Comparison of ENCODE assay signal across 9 cellular contexts in the genomic region with DNA sequence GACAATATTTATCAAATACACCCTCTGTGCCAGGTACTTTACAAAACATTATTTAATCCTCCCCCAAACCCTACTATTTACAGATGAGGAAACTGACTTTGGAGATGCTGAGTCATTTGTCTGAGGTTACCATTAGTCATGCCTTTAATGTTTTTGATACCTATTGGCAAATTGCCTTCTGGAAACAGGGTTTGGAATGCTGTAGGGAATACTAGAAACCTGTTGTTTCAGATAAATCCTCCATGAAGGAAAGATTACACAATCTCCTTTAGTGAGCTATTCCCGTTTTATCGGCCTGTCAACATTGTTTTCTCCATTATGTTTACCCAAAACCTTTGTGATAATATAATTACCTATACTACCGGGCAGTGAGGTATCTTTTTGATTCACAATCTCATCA.
DNase-seq lines count a peak whose midpoint lies in the region; ATAC-seq and TF ChIP-seq lines count a peak whose summit lies in the region.
"Had no signal": no experiment of that assay in that cellular context is flagged by ENCODE, and none has a peak within 500 bp of the region (broad histone marks: within the 10 kb centered on the region; RNA-seq: fewer than 3 reads in every experiment).

No MANE protein-coding gene starts in this region.

- TF ChIP-seq CTCF in lower lobe of right lung (IDR thresholded peaks at IDR 0.05) = no peak
- TF ChIP-seq CTCF in nephron progenitor cell (IDR thresholded peaks at IDR 0.05) = no peak
- no peak for TF ChIP-seq CTCF in MM.1S (IDR thresholded peaks at IDR 0.05; ENCODE audit: low read length)
- TF ChIP-seq CTCF in H9 (conservative IDR thresholded peaks at IDR 0.05) = no peak

- H3F3A ChIP-seq in MM.1S (ENCODE audit: insufficient read depth, low read length) = no peaks in the 10 kb centered on the region

- H3K23ac ChIP-seq in H9 (ENCODE audit: insufficient read length, low read depth, low read length) = no peak overlapping the region

- H3K27ac ChIP-seq in lower lobe of right lung (no peak overlapping the region), MM.1S (ENCODE audit: low read length) (no peak overlapping the region), H9 (ENCODE audit: insufficient read length, low read depth, low read length) (no peak overlapping the region)
- H3K27ac ChIP-seq: cardiac muscle cell had no signal

- H4K91ac ChIP-seq in H9 (ENCODE audit: insufficient read length, low read depth, low read length) = no peak overlapping the region

- no peak overlapping the region for H2BK5ac ChIP-seq in H9 (ENCODE audit: insufficient read length, low read length)

- H3K4ac ChIP-seq in H9 (ENCODE audit: low read depth, low read length) = no peak overlapping the region

- H3K79me2 ChIP-seq in MM.1S (ENCODE audit: low read length) (no peaks in the 10 kb centered on the region), H9 (ENCODE audit: insufficient read depth, low read length) (no peaks in the 10 kb centered on the region)

- H3K14ac ChIP-seq in H9 (ENCODE audit: insufficient read depth, low read length) = no peak overlapping the region

- H3K27me3 ChIP-seq in lower lobe of right lung (ENCODE audit: low read depth) (no peaks in the 10 kb centered on the region), MM.1S (replicated peaks; ENCODE audit: insufficient read depth, low read length) (no peaks in the 10 kb centered on the region), H9 (ENCODE audit: insufficient read depth, low read length) (no peaks in the 10 kb centered on the region)
- H3K27me3 ChIP-seq: cardiac muscle cell had no signal

- H2AFZ ChIP-seq in MM.1S (ENCODE audit: low read length) (no peak overlapping the region), H9 (ENCODE audit: low read length) (no peak overlapping the region)

- H3K4me1 ChIP-seq in lower lobe of right lung (peaks cover 21% of the 10 kb centered on the region), MM.1S (ENCODE audit: low read length) (no peaks in the 10 kb centered on the region), H9 (ENCODE audit: insufficient read depth, low read length) (peaks cover 7% of the 10 kb centered on the region)

- H3K9me3 Mint-ChIP-seq in nephron progenitor cell (no peaks in the 10 kb centered on the region), H9 (no peaks in the 10 kb centered on the region)

- no peak overlapping the region for H2BK15ac ChIP-seq in H9 (ENCODE audit: low read depth, low read length)

- no peak overlapping the region for H2BK120ac ChIP-seq in H9 (ENCODE audit: low read depth, low read length, poor library complexity, severe bottlenecking)

- H2BK12ac ChIP-seq in H9 (ENCODE audit: insufficient read length, low read depth, low read length) = no peak overlapping the region

- H3K9ac ChIP-seq in MM.1S (ENCODE audit: low read length) = no peak overlapping the region
- no peak overlapping the region for H3K9ac ChIP-seq in H9 (ENCODE audit: extremely low read depth, insufficient read length, low read length)

- H3K4me3 ChIP-seq in lower lobe of right lung (no peak overlapping the region), MM.1S (ENCODE audit: low read length) (no peak overlapping the region)
- H3K4me3 ChIP-seq: cardiac muscle cell had no signal

- peak; percentile 29 to 86 for ATAC-seq in lower lobe of right lung
- ATAC-seq in HG03342 (IDR thresholded peaks at IDR 0.05; ENCODE audit: unreplicated experiment) = no peak

- H3K9me3 ChIP-seq in lower lobe of right lung (no peaks in the 10 kb centered on the region), MM.1S (replicated peaks; ENCODE audit: insufficient read depth, low read length) (no peaks in the 10 kb centered on the region), H9 (ENCODE audit: control insufficient read depth, low read depth, low read length) (no peaks in the 10 kb centered on the region)

- H3K4me3 Mint-ChIP-seq in nephron progenitor cell (no peak overlapping the region), H9 (no peak overlapping the region)

- H4K5ac ChIP-seq in H9 (ENCODE audit: insufficient read length, low read depth, low read length) = no peak overlapping the region

- DNase-seq in COLO829 (ENCODE audit: low spot score) (peak; percentile 87), NCI-H1048 (lab: John Stamatoyannopoulos, UW) (peak; percentile 12), astrocyte of the hippocampus (ENCODE audit: low read depth, low spot score) (peak; percentile 88), lower lobe of right lung (no peak), nephron progenitor cell (no peak), MM.1S (no peak), H9 (no peak)

- intact Hi-C loops in lower lobe of right lung (cut with DNase I) = no loop called here

- H3K4me1 Mint-ChIP-seq in nephron progenitor cell (peaks cover 54% of the 10 kb centered on the region), H9 (peaks cover 51 to 54% of the 10 kb centered on the region in 2 experiments)

- H4K20me1 ChIP-seq in MM.1S (ENCODE audit: insufficient read depth, low read length) = no peaks in the 10 kb centered on the region
- H4K20me1 ChIP-seq in H9 (ENCODE audit: control insufficient read depth, insufficient read depth, insufficient read length) = no peaks in the 10 kb centered on the region

- no peaks in the 10 kb centered on the region for H3K36me3 Mint-ChIP-seq in nephron progenitor cell (ENCODE audit: low read depth)
- no peaks in the 10 kb centered on the region for H3K36me3 Mint-ChIP-seq in H9 (ENCODE audit: insufficient read depth in 1 of 3, low read depth in 3 of 3)

- H3K79me1 ChIP-seq in H9 (ENCODE audit: insufficient read depth, low read depth, low read length, poor library complexity, severe bottlenecking) = no peaks in the 10 kb centered on the region

- H2AK5ac ChIP-seq in H9 (ENCODE audit: insufficient read length, low read length) = no peak overlapping the region

- H2BK20ac ChIP-seq in H9 (ENCODE audit: low read depth, low read length, poor library complexity, severe bottlenecking) = no peak overlapping the region

- no peaks in the 10 kb centered on the region for H3K9me2 ChIP-seq in MM.1S (replicated peaks; ENCODE audit: insufficient read depth, low read length)

- H3T11ph ChIP-seq in H9 (ENCODE audit: low read length) = no peak overlapping the region

- no peak overlapping the region for H3K56ac ChIP-seq in H9 (ENCODE audit: insufficient read length, low read depth, low read length)

- H3K4me2 ChIP-seq in MM.1S (ENCODE audit: low read depth, low read length) (no peak overlapping the region), H9 (ENCODE audit: insufficient read depth, insufficient read length, low read length) (no peak overlapping the region)

- no CpG with 5 or more reads among the region's 3 CpGs for WGBS in H9 (ENCODE audit: extremely low coverage, insufficient read length, low lambda C conversion rate)

- H3K27ac Mint-ChIP-seq in nephron progenitor cell (no peak overlapping the region), H9 (no peak overlapping the region)

- H3K23me2 ChIP-seq in H9 (ENCODE audit: insufficient read length, low read depth, low read length, poor library complexity, severe bottlenecking) = no peaks in the 10 kb centered on the region

- peaks cover 4% of the 10 kb centered on the region for H3K27me3 Mint-ChIP-seq in nephron progenitor cell (ENCODE audit: low read depth, poor library complexity)
- no peaks in the 10 kb centered on the region for H3K27me3 Mint-ChIP-seq in H9 (ENCODE audit: low read depth)

- no peak overlapping the region for H3K18ac ChIP-seq in H9 (ENCODE audit: insufficient read length, low read depth, low read length)

- H4K8ac ChIP-seq in H9 (replicated peaks; ENCODE audit: insufficient read length, low read depth, low read length) = no peak overlapping the region

- H3K36me3 ChIP-seq in lower lobe of right lung = no peaks in the 10 kb centered on the region
- no peaks in the 10 kb centered on the region for H3K36me3 ChIP-seq in MM.1S (replicated peaks; ENCODE audit: insufficient read depth, low read length)
- H3K36me3 ChIP-seq: cardiac muscle cell had no signal

Comparison
In these comparisons a context has a peak if more than half of its experiments do, and no peak if none do; other contexts are left out.
1. DNase-seq: peak in COLO829 (single experiment), NCI-H1048 (single experiment) and astrocyte of the hippocampus (single experiment); none in lower lobe of right lung (single experiment), nephron progenitor cell (single experiment), MM.1S (single experiment) and H9 (single experiment).